ENCODE assay signal across 28 cellular contexts in genomic region chr4:183515411-183515810, GRCh38.
"Had no signal": no experiment of that assay in that cellular context is flagged by ENCODE, and none has a peak within 500 bp of the region (broad histone marks: within the 10 kb centered on the region; RNA-seq: fewer than 3 reads in every experiment).

No MANE protein-coding gene starts in this region.

- H3K9me3 Mint-ChIP-seq: activated CD4-positive, alpha-beta memory T cell treated with anti-CD3 and anti-CD28 coated beads, Interleukin-2, amount 10 ng/mL, durations not matched to agents 7 days and 5 days; activated CD4-positive, alpha-beta T cell treated with anti-CD3 and anti-CD28 coated beads, Interleukin-2, amount 10 ng/mL, durations not matched to agents 7 days and 5 days; activated T-cell treated with anti-CD3 and anti-CD28 coated beads, Interleukin-2, amount 50 U/mL, for 4 hours; activated T-helper 17 cell treated with anti-CD3 and anti-CD28 coated beads, Interleukin-2, amount 50 U/mL, for 72 hours; central memory CD8-positive, alpha-beta T cell; dendritic cell treated with granulocyte-macrophage colony-stimulating factor and Interleukin-4, amounts not matched to agents 40 ng/mL and 50 ng/mL, for 4 days; endodermal cell had no signal

- H3K4me1 Mint-ChIP-seq: activated T-helper 17 cell treated with anti-CD3 and anti-CD28 coated beads, Interleukin-2, amount 50 U/mL, for 72 hours; central memory CD8-positive, alpha-beta T cell had no signal

- H3K4me3 Mint-ChIP-seq: activated CD4-positive, alpha-beta memory T cell treated with anti-CD3 and anti-CD28 coated beads, Interleukin-2, amount 10 ng/mL, durations not matched to agents 7 days and 5 days; activated CD4-positive, alpha-beta T cell treated with anti-CD3 and anti-CD28 coated beads, Interleukin-2, amount 10 ng/mL, durations not matched to agents 7 days and 5 days; activated naive CD8-positive, alpha-beta T cell; activated T-cell treated with anti-CD3 and anti-CD28 coated beads, Interleukin-2, amount 50 U/mL, for 4 hours; activated T-helper 17 cell treated with anti-CD3 and anti-CD28 coated beads, Interleukin-2, amount 50 U/mL, for 72 hours; central memory CD8-positive, alpha-beta T cell; dendritic cell treated with granulocyte-macrophage colony-stimulating factor and Interleukin-4, amounts not matched to agents 40 ng/mL and 50 ng/mL, for 4 days; endodermal cell had no signal

- H3K4me3 ChIP-seq: coronary artery, dorsolateral prefrontal cortex had no signal

- H3K27ac Mint-ChIP-seq: activated CD4-positive, alpha-beta memory T cell treated with anti-CD3 and anti-CD28 coated beads, Interleukin-2, amount 10 ng/mL, durations not matched to agents 7 days and 5 days; activated CD4-positive, alpha-beta T cell treated with anti-CD3 and anti-CD28 coated beads, Interleukin-2, amount 10 ng/mL, durations not matched to agents 7 days and 5 days; activated naive CD8-positive, alpha-beta T cell; activated T-helper 17 cell treated with anti-CD3 and anti-CD28 coated beads, Interleukin-2, amount 50 U/mL, for 72 hours; dendritic cell treated with granulocyte-macrophage colony-stimulating factor and Interleukin-4, amounts not matched to agents 40 ng/mL and 50 ng/mL, for 4 days; endodermal cell had no signal

- H3K27me3 Mint-ChIP-seq: activated CD4-positive, alpha-beta memory T cell treated with anti-CD3 and anti-CD28 coated beads, Interleukin-2, amount 10 ng/mL, durations not matched to agents 7 days and 5 days; activated CD4-positive, alpha-beta T cell treated with anti-CD3 and anti-CD28 coated beads, Interleukin-2, amount 10 ng/mL, durations not matched to agents 7 days and 5 days; activated naive CD8-positive, alpha-beta T cell; activated T-helper 17 cell treated with anti-CD3 and anti-CD28 coated beads, Interleukin-2, amount 50 U/mL, for 72 hours; central memory CD8-positive, alpha-beta T cell; dendritic cell treated with granulocyte-macrophage colony-stimulating factor and Interleukin-4, amounts not matched to agents 40 ng/mL and 50 ng/mL, for 4 days had no signal

- ATAC-seq: activated T-cell treated with anti-CD3 and anti-CD28 coated beads, Interleukin-2, amount 50 U/mL, for 4 hours; activated T-helper 17 cell treated with anti-CD3 and anti-CD28 coated beads, Interleukin-2, amount 50 U/mL, for 72 hours; esophagus mucosa had no signal

- FAIRE-seq: bronchial epithelial cell, frontal cortex had no signal

- DNase-seq: activated CD4-positive, alpha-beta memory T cell treated with anti-CD3 and anti-CD28 coated beads, Interleukin-2, amount 10 ng/mL, durations not matched to agents 7 days and 5 days; activated CD4-positive, alpha-beta T cell treated with anti-CD3 and anti-CD28 coated beads for 1 hour; activated CD4-positive, alpha-beta T cell treated with anti-CD3 and anti-CD28 coated beads for 4 hours; activated CD4-positive, alpha-beta T cell treated with anti-CD3 and anti-CD28 coated beads, Interleukin-2, amount 10 ng/mL, durations not matched to agents 7 days and 5 days; activated CD4-positive, alpha-beta T cell treated with anti-CD3 and anti-CD28 coated beads, Interleukin-2, amount 50 U/mL, for 4 hours; activated effector memory CD4-positive, alpha-beta T cell treated with Interleukin-2 at 50 U/mL for 16 hours; activated gamma-delta T cell treated with Interleukin-2 at 50 U/mL for 16 hours; activated naive CD4-positive, alpha-beta T cell treated with anti-CD3 and anti-CD28 coated beads, Interleukin-2, amount 50 U/mL, for 16 hours; activated naive CD4-positive, alpha-beta T cell treated with Interleukin-2 at 50 U/mL for 16 hours; activated T-cell treated with anti-CD3 and anti-CD28 coated beads, Interleukin-2, amount 50 U/mL, for 4 hours; amniotic stem cell; anterior cingulate cortex; brain microvascular endothelial cell; dorsolateral prefrontal cortex; effector memory CD4-positive, alpha-beta T cell; endodermal cell; foreskin fibroblast; head of caudate nucleus; hippocampal formation; T-helper 2 cell had no signal

- H3K27me3 ChIP-seq: brain microvascular endothelial cell, dorsolateral prefrontal cortex had no signal

- H3K27ac ChIP-seq: brain microvascular endothelial cell, coronary artery, dorsolateral prefrontal cortex had no signal
